Comparison of ENCODE assay signal across 34 cellular contexts in the genomic region with DNA sequence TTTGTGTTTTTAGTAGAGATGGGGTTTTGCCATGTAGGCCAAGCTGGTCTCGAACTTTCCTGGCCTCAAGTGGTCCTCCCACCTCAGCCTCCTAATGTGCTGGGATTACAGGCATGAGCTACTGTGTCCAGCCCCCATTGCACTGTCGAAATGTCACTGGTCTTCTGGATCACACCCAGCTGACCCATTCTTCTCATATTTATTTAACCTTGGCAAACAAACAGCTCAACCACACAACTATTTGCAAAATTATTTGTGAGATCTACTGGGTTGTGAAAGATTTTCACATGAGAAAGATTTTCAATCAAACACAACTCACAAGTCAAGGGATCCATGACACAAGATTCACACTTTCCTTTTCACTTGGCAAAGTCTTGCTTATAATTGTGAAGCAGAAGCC. TPM values are rescaled to one million over a fixed set of nuclear protein-coding genes. Genes with fewer than 3 reads are reported as not detected.
"Had no signal": no experiment of that assay in that cellular context is flagged by ENCODE, and none has a peak within 500 bp of the region (broad histone marks: within the 10 kb centered on the region; RNA-seq: fewer than 3 reads in every experiment).

No MANE protein-coding gene starts in this region.

- H3K9me3 ChIP-seq: esophagus muscularis mucosa, gastroesophageal sphincter had no signal

- H3K27me3 ChIP-seq: brain microvascular endothelial cell, esophagus muscularis mucosa, gastroesophageal sphincter had no signal

- H3K27ac ChIP-seq: brain microvascular endothelial cell, esophagus muscularis mucosa, gastroesophageal sphincter had no signal

- H3K4me1 ChIP-seq: esophagus muscularis mucosa, gastroesophageal sphincter had no signal

- DNase-seq: activated CD4-positive, alpha-beta memory T cell treated with anti-CD3 and anti-CD28 coated beads, Interleukin-2, amount 10 ng/mL, durations not matched to agents 7 days and 5 days; activated CD4-positive, alpha-beta T cell treated with anti-CD3 and anti-CD28 coated beads for 36 hours; activated CD4-positive, alpha-beta T cell treated with anti-CD3 and anti-CD28 coated beads, Interleukin-2, amount 10 ng/mL, durations not matched to agents 24 days and 14 days; activated CD4-positive, alpha-beta T cell treated with anti-CD3 and anti-CD28 coated beads, Interleukin-2, amount 50 U/mL, for 4 hours; activated CD4-positive, CD25-positive, alpha-beta regulatory T cell; activated CD4-positive, CD25-positive, alpha-beta regulatory T cell treated with anti-CD3 and anti-CD28 coated beads, Interleukin-2, amount 50 U/mL, for 72 hours; activated CD8-positive, alpha-beta memory T cell treated with anti-CD3 and anti-CD28 coated beads, Interleukin-2, amount 50 U/mL, for 48 hours; activated gamma-delta T cell; activated naive CD4-positive, alpha-beta T cell; activated naive CD4-positive, alpha-beta T cell treated with anti-CD3 and anti-CD28 coated beads, Interleukin-2, amount 10 ng/mL, durations not matched to agents 7 days and 5 days; activated naive CD8-positive, alpha-beta T cell treated with anti-CD3 and anti-CD28 coated beads, Interleukin-2, amount 10 ng/mL, durations not matched to agents 7 days and 5 days; activated T-cell treated with anti-CD3 and anti-CD28 coated beads for 4 hours; activated T-cell treated with anti-CD3 and anti-CD28 coated beads, Interleukin-2, amount 50 U/mL, for 24 hours; activated T-cell treated with anti-CD3 and anti-CD28 coated beads, Interleukin-2, amount 50 U/mL, for 72 hours; anterior cingulate cortex; brain microvascular endothelial cell; caudate nucleus; cortex of kidney; dermis blood vessel endothelial cell; effector CD4-positive, alpha-beta T cell; effector memory CD8-positive, alpha-beta T cell; erythroblast; foreskin melanocyte; T-helper 2 cell had no signal

- H3K36me3 ChIP-seq: brain microvascular endothelial cell, esophagus muscularis mucosa, gastroesophageal sphincter had no signal

- ATAC-seq: activated CD4-positive, alpha-beta T cell treated with anti-CD3 and anti-CD28 coated beads for 36 hours; activated naive CD4-positive, alpha-beta T cell treated with anti-CD3 and anti-CD28 coated beads, Interleukin-2, amount 50 U/mL, for 72 hours; activated T-cell treated with anti-CD3 and anti-CD28 coated beads, Interleukin-2, amount 50 U/mL, for 72 hours; effector memory CD8-positive, alpha-beta T cell; gastroesophageal sphincter had no signal

- H3K4me3 ChIP-seq: esophagus muscularis mucosa, gastroesophageal sphincter had no signal

RNA-seq across cellular contexts. Expression of a gene that starts 1.9 kb away (rescaled TPM):
- total RNA-seq: activated CD4-positive, alpha-beta memory T cell treated with anti-CD3 and anti-CD28 coated beads, Interleukin-2, amount 10 ng/mL, durations not matched to agents 7 days and 5 days; activated CD4-positive, alpha-beta T cell treated with anti-CD3 and anti-CD28 coated beads for 36 hours; activated CD4-positive, alpha-beta T cell treated with anti-CD3 and anti-CD28 coated beads, Interleukin-2, amount 10 ng/mL, durations not matched to agents 24 days and 14 days; activated naive CD4-positive, alpha-beta T cell treated with anti-CD3 and anti-CD28 coated beads, Interleukin-2, amount 50 U/mL, for 72 hours; activated naive CD8-positive, alpha-beta T cell treated with anti-CD3 and anti-CD28 coated beads, Interleukin-2, amount 10 ng/mL, durations not matched to agents 7 days and 5 days; activated T-cell treated with anti-CD3 and anti-CD28 coated beads, Interleukin-2, amount 50 U/mL, for 72 hours; astrocyte; bronchial epithelial cell; chondrocyte; dermis blood vessel endothelial cell; esophagus muscularis mucosa; fibroblast of lung; fibroblast of villous mesenchyme; gastroesophageal sphincter; glomerular endothelial cell; T-helper 1 cell treated with Interleukin-12 subunit alpha and Interleukin-12 subunit beta and Interleukin-4 antibody, amounts not matched to agents 30 ng/mL and 1 ng/mL, for 36 hours had no signal
- polyA plus RNA-seq: fibroblast of lung had no signal

RNA-seq across cellular contexts. Expression of a gene that starts 35.5 kb away (rescaled TPM):
- total RNA-seq: activated CD4-positive, alpha-beta memory T cell treated with anti-CD3 and anti-CD28 coated beads, Interleukin-2, amount 10 ng/mL, durations not matched to agents 7 days and 5 days; activated CD4-positive, alpha-beta T cell treated with anti-CD3 and anti-CD28 coated beads for 36 hours; activated CD4-positive, alpha-beta T cell treated with anti-CD3 and anti-CD28 coated beads, Interleukin-2, amount 10 ng/mL, durations not matched to agents 24 days and 14 days; activated naive CD4-positive, alpha-beta T cell treated with anti-CD3 and anti-CD28 coated beads, Interleukin-2, amount 50 U/mL, for 72 hours; activated naive CD8-positive, alpha-beta T cell treated with anti-CD3 and anti-CD28 coated beads, Interleukin-2, amount 10 ng/mL, durations not matched to agents 7 days and 5 days; activated T-cell treated with anti-CD3 and anti-CD28 coated beads, Interleukin-2, amount 50 U/mL, for 72 hours; astrocyte; bronchial epithelial cell; chondrocyte; dermis blood vessel endothelial cell; esophagus muscularis mucosa; fibroblast of lung; fibroblast of villous mesenchyme; gastroesophageal sphincter; glomerular endothelial cell; T-helper 1 cell treated with Interleukin-12 subunit alpha and Interleukin-12 subunit beta and Interleukin-4 antibody, amounts not matched to agents 30 ng/mL and 1 ng/mL, for 36 hours had no signal
- polyA plus RNA-seq: fibroblast of lung had no signal
